In genomic region chr7:70241776-70242175, GRCh38 we compare ENCODE assay signal across 7 cellular contexts.
"Had no signal": no experiment of that assay in that cellular context is flagged by ENCODE, and none has a peak within 500 bp of the region (broad histone marks: within the 10 kb centered on the region; RNA-seq: fewer than 3 reads in every experiment).

No MANE protein-coding gene starts in this region.

- H3K36me3 ChIP-seq: HAP-1 had no signal

- H3K9me3 ChIP-seq: HAP-1 had no signal

- DNase-seq: GOT3, H7, HFFc6, KBM-7 had no signal

- H3K27ac ChIP-seq: HL-60, KMS-11 had no signal

- H3K4me3 ChIP-seq: HAP-1 had no signal
